Comparison of ENCODE assay signal across 2 cellular contexts in the genomic region with DNA sequence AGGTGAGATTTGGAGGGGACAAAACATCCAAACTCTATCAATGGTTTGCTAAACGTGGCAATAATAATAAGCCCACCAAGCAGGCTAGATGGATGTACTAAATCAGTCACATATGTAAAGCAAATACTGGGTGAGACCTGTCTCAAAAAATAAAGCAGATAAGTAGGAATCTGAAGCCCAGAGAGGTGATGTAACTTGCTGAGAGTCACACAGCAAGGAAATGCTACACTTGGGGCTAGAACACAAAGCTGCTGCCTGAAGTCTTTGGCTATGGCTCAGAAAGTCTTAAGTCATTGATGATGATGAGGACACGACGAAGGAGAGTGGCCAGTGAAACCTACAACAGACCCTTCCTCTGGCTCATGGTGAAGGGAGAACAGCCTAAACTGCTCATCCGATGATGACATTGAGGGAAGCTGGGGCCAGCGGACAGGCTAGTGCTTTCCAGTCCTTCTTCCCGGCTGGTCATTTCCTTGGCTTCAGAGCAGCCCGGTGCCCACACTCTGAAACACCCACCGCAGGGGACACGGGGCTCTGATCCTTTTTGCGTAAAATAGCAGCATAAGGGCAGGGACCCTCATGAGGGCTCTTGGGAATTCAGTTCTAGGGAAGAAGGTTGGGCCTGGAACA.
A peak's percentile ranks its signal among the peaks of the same experiment; 100 is the strongest.
TF ChIP-seq lines count a peak whose summit lies in the region.

No MANE protein-coding gene starts in this region.

TF ChIP-seq in HEK293, 187 proteins besides CTCF, POLR2A, EP300 and RAD21 (continued from another document):
- TF ChIP-seq BCL11B (tag by site-specific recombination; IDR thresholded peaks at IDR 0.05; ENCODE audit: low read depth), result no peak
- no peak for TF ChIP-seq ZNF473 (tag by site-specific recombination; IDR thresholded peaks at IDR 0.05)
- TF ChIP-seq, protein P1, sequence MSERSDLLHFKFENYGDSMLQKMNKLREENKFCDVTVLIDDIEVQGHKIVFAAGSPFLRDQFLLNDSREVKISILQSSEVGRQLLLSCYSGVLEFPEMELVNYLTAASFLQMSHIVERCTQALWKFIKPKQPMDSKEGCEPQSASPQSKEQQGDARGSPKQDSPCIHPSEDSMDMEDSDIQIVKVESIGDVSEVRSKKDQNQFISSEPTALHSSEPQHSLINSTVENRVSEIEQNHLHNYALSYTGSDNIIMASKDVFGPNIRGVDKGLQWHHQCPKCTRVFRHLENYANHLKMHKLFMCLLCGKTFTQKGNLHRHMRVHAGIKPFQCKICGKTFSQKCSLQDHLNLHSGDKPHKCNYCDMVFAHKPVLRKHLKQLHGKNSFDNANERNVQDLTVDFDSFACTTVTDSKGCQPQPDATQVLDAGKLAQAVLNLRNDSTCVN (tag by site-specific recombination; optimal IDR thresholded peaks at IDR 0.05), result no peak

TF ChIP-seq in K562, 482 proteins besides CTCF, POLR2A, EP300 and RAD21 (continued from another document):
- TF ChIP-seq, protein P2, sequence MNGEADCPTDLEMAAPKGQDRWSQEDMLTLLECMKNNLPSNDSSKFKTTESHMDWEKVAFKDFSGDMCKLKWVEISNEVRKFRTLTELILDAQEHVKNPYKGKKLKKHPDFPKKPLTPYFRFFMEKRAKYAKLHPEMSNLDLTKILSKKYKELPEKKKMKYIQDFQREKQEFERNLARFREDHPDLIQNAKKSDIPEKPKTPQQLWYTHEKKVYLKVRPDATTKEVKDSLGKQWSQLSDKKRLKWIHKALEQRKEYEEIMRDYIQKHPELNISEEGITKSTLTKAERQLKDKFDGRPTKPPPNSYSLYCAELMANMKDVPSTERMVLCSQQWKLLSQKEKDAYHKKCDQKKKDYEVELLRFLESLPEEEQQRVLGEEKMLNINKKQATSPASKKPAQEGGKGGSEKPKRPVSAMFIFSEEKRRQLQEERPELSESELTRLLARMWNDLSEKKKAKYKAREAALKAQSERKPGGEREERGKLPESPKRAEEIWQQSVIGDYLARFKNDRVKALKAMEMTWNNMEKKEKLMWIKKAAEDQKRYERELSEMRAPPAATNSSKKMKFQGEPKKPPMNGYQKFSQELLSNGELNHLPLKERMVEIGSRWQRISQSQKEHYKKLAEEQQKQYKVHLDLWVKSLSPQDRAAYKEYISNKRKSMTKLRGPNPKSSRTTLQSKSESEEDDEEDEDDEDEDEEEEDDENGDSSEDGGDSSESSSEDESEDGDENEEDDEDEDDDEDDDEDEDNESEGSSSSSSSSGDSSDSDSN (IDR thresholded peaks at IDR 0.05; ENCODE audit: borderline replicate concordance in 1 of 2, low read depth in 2 of 2, low read length in 2 of 2), result no peak
- TF ChIP-seq, protein P3, sequence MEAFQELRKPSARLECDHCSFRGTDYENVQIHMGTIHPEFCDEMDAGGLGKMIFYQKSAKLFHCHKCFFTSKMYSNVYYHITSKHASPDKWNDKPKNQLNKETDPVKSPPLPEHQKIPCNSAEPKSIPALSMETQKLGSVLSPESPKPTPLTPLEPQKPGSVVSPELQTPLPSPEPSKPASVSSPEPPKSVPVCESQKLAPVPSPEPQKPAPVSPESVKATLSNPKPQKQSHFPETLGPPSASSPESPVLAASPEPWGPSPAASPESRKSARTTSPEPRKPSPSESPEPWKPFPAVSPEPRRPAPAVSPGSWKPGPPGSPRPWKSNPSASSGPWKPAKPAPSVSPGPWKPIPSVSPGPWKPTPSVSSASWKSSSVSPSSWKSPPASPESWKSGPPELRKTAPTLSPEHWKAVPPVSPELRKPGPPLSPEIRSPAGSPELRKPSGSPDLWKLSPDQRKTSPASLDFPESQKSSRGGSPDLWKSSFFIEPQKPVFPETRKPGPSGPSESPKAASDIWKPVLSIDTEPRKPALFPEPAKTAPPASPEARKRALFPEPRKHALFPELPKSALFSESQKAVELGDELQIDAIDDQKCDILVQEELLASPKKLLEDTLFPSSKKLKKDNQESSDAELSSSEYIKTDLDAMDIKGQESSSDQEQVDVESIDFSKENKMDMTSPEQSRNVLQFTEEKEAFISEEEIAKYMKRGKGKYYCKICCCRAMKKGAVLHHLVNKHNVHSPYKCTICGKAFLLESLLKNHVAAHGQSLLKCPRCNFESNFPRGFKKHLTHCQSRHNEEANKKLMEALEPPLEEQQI (IDR thresholded peaks at IDR 0.05), result no peak
- TF ChIP-seq BCOR (IDR thresholded peaks at IDR 0.05), result 0 out of 2 replicates have a peak, but pooled peaks have one; percentile 35
- peak; percentile 41 for TF ChIP-seq RBM25 (IDR thresholded peaks at IDR 0.05; ENCODE audit: low read depth, low read length, severe bottlenecking)
- TF ChIP-seq SRSF7 (optimal IDR thresholded peaks at IDR 0.05; ENCODE audit: low read depth, low read length), result no peak
